ENCODE assay signal across 19 cellular contexts in the genomic region with DNA sequence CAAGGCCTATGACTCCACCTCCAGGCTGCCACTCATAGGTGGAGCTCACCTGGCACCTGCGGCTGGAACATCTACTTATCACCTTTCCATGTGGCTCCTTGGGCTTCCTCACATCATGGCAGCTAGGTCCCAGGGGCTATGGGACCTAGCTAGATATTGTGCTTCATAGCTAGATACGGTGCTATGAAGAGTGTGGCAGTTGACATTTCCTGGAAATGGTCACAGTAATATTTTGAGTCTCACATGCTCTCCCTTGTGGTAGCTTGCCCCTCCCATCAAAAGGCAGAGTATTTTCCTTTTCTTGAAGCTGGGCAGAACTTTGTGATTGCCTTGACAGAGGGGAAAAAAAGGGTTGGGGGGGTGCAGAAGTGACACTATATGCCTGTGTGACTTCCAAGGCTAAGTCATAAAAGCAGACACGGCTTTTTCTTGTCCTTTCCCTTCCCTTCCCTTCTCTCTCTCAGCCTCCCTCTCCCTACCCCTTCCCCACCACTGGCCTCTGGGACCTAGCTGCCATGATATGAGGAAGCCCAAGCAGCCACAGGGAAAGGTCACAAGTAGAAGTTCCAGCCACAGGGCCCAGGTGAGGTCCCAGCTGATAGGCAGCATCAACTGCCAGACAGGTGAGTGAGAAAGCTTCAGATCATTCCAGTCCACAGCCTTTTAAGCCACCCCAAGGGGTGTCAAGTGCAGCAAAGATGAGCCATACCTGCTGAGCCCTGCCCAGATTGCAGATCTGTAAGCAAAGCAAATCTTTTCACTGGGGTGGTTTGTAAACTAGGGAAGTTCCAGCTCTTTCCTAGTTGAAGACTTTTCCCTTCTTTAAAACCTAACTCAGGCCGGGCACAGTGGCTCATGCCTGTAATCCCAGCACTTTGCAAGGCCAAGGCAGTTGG. TPM values are rescaled to one million over a fixed set of nuclear protein-coding genes. Genes with fewer than 3 reads are reported as not detected.
DNase-seq lines count a peak whose midpoint lies in the region; ATAC-seq and TF ChIP-seq lines count a peak whose summit lies in the region.
"Had no signal": no experiment of that assay in that cellular context is flagged by ENCODE, and none has a peak within 500 bp of the region (broad histone marks: within the 10 kb centered on the region; RNA-seq: fewer than 3 reads in every experiment).

No MANE protein-coding gene starts in this region.

- H3K27ac ChIP-seq in left ventricle myocardium inferior (replicated peaks) (peak overlapping the region; percentile 72), mesodermal cell (ENCODE audit: low read depth, low read length, severe bottlenecking) (peak overlapping the region; percentile 82), tibial artery (peak overlapping the region; percentile 20 to 63)
- H3K27ac ChIP-seq: neural progenitor cell, psoas muscle, suprapubic skin had no signal

- H3K4me1 ChIP-seq in left ventricle myocardium inferior = peaks cover 12% of the 10 kb centered on the region
- H3K4me1 ChIP-seq in mesodermal cell (ENCODE audit: control insufficient read depth, insufficient read depth, low read length, poor library complexity, severe bottlenecking) = no peaks in the 10 kb centered on the region
- H3K4me1 ChIP-seq in tibial artery = peaks cover 0 to 10% (median 6%) of the 10 kb centered on the region in 4 donors
- H3K4me1 ChIP-seq in HAP-1 = no peaks in the 10 kb centered on the region
- H3K4me1 ChIP-seq: neural progenitor cell, psoas muscle, suprapubic skin had no signal

- TF ChIP-seq CTCF in left ventricle myocardium inferior (IDR thresholded peaks at IDR 0.05; ENCODE audit: borderline replicate concordance) (no peak), chondrocyte (IDR thresholded peaks at IDR 0.05) (no peak), tibial artery (IDR thresholded peaks at IDR 0.05) (no peak)

- in situ Hi-C loops in HAP-1 (cut with MboI; ENCODE audit: low sequenced_read_pairs) = no loop called here

- peaks cover 8% of the 10 kb centered on the region for H3K9me3 Mint-ChIP-seq in chondrocyte (ENCODE audit: low read depth)
- H3K9me3 Mint-ChIP-seq in natural killer cell treated with Interleukin-12 subunit alpha and Interleukin-12 subunit beta and Interleukin-15 and Interleukin-18, amount 100 ng/mL, for 72 hours = peaks cover 3% of the 10 kb centered on the region

- intact Hi-C loops in left ventricle myocardium inferior (cut with micrococcal nuclease) (no loop called here), cardiac septum (cut with DNase I) (loop anchor here (10.0 kb wide), 1 partner anchor 195 kb away; no protein-coding TSS in a partner anchor), tibial artery (cut with DNase I; ENCODE audit: low total_unique reads) (loop anchor here (5.0 to 10.0 kb wide), 2 partner anchors 55 to 202 kb away; a partner anchor contains a TSS)

- peaks cover 21% of the 10 kb centered on the region for H3K9me3 ChIP-seq in left ventricle myocardium inferior (replicated peaks)
- H3K9me3 ChIP-seq in mesodermal cell (ENCODE audit: control insufficient read depth, low read length) = peaks cover 13% of the 10 kb centered on the region
- H3K9me3 ChIP-seq in tibial artery = peaks cover 0 to 13% (median 10%) of the 10 kb centered on the region in 3 donors
- H3K9me3 ChIP-seq in HAP-1 = no peaks in the 10 kb centered on the region

- peaks cover 14% of the 10 kb centered on the region for H3K4me1 Mint-ChIP-seq in chondrocyte (ENCODE audit: low read depth)
- peaks cover 11 to 15% of the 10 kb centered on the region in 2 donors for H3K4me1 Mint-ChIP-seq in natural killer cell treated with Interleukin-12 subunit alpha and Interleukin-12 subunit beta and Interleukin-15 and Interleukin-18, amount 100 ng/mL, for 72 hours (ENCODE audit: low read depth in 2 of 2)
- H3K4me1 Mint-ChIP-seq: neural progenitor cell had no signal

- H3K27me3 ChIP-seq in left ventricle myocardium inferior (ENCODE audit: low read depth) (no peaks in the 10 kb centered on the region), tibial artery (no peaks in the 10 kb centered on the region), HAP-1 (ENCODE audit: low read depth) (peaks cover 10% of the 10 kb centered on the region)
- H3K27me3 ChIP-seq: SJCRH30, suprapubic skin had no signal

- H3K27me3 Mint-ChIP-seq in chondrocyte (ENCODE audit: low read depth) = no peaks in the 10 kb centered on the region
- H3K27me3 Mint-ChIP-seq in natural killer cell treated with Interleukin-12 subunit alpha and Interleukin-12 subunit beta and Interleukin-15 and Interleukin-18, amount 100 ng/mL, for 72 hours = peaks cover 14 to 17% of the 10 kb centered on the region in 2 donors

- no peak for ATAC-seq in natural killer cell treated with Interleukin-12 subunit alpha and Interleukin-12 subunit beta and Interleukin-15 and Interleukin-18, amount 100 ng/mL, for 72 hours
- ATAC-seq: K562 had no signal

- H3K4me3 Mint-ChIP-seq in chondrocyte (ENCODE audit: unreplicated experiment) = no peak overlapping the region
- H3K4me3 Mint-ChIP-seq in natural killer cell treated with Interleukin-12 subunit alpha and Interleukin-12 subunit beta and Interleukin-15 and Interleukin-18, amount 100 ng/mL, for 72 hours = no peak overlapping the region
- H3K4me3 Mint-ChIP-seq: neural progenitor cell had no signal

- peak overlapping the region; percentile 99 for H3K27ac Mint-ChIP-seq in chondrocyte (ENCODE audit: unreplicated experiment)
- H3K27ac Mint-ChIP-seq in natural killer cell treated with Interleukin-12 subunit alpha and Interleukin-12 subunit beta and Interleukin-15 and Interleukin-18, amount 100 ng/mL, for 72 hours = no peak overlapping the region
- H3K27ac Mint-ChIP-seq: neural progenitor cell had no signal

- H3K4me3 ChIP-seq in left ventricle myocardium inferior (no peak overlapping the region), mesodermal cell (ENCODE audit: extremely low read depth, insufficient read depth, low read length, poor library complexity, severe bottlenecking) (no peak overlapping the region), tibial artery (no peak overlapping the region), HAP-1 (no peak overlapping the region)
- H3K4me3 ChIP-seq: K562, neural progenitor cell, psoas muscle, SJCRH30, suprapubic skin had no signal

- no peak for DNase-seq in left ventricle myocardium inferior
- no peak for DNase-seq in cardiac septum (ENCODE audit: low spot score)
- DNase-seq in chondrocyte (ENCODE audit: low spot score) = no peak
- DNase-seq in tibial artery = no peak
- no peak for DNase-seq in natural killer cell treated with Interleukin-12 subunit alpha and Interleukin-12 subunit beta and Interleukin-15 and Interleukin-18, amount 100 ng/mL, for 72 hours (ENCODE audit: low spot score)
- DNase-seq in HAP-1 (ENCODE audit: low spot score in 2 of 2) = no peak
- DNase-seq in HuH-7.5 (ENCODE audit: low spot score) = no peak
- DNase-seq: activated CD4-positive, alpha-beta T cell treated with anti-CD3 and anti-CD28 coated beads for 4 hours; activated CD8-positive, alpha-beta memory T cell treated with anti-CD3 and anti-CD28 coated beads, Interleukin-2, amount 50 U/mL, for 4 hours; C1 segment of cervical spinal cord; NCI-H69; psoas muscle had no signal

- no peaks in the 10 kb centered on the region for H3K36me3 ChIP-seq in left ventricle myocardium inferior
- H3K36me3 ChIP-seq in mesodermal cell (ENCODE audit: control insufficient read depth, insufficient read depth, low read length) = no peaks in the 10 kb centered on the region
- H3K36me3 ChIP-seq in tibial artery = no peaks in the 10 kb centered on the region
- H3K36me3 ChIP-seq in HAP-1 (replicated peaks) = no peaks in the 10 kb centered on the region
- H3K36me3 ChIP-seq: neural progenitor cell, SJCRH30, suprapubic skin had no signal

- H3K36me3 Mint-ChIP-seq in chondrocyte (ENCODE audit: low read depth) = no peaks in the 10 kb centered on the region
- H3K36me3 Mint-ChIP-seq in natural killer cell treated with Interleukin-12 subunit alpha and Interleukin-12 subunit beta and Interleukin-15 and Interleukin-18, amount 100 ng/mL, for 72 hours = no peaks in the 10 kb centered on the region
- H3K36me3 Mint-ChIP-seq: neural progenitor cell had no signal

- WGBS in mesodermal cell (ENCODE audit: insufficient coverage in 2 of 2), 2 experiments = 60 to 89% methylated on average over 2 to 4 of the region's 4 CpGs

RNA-seq across cellular contexts. Expression of a gene that starts 6.9 kb away (rescaled TPM):
- total RNA-seq in left ventricle myocardium inferior (87.7 TPM), cardiac septum (49.2 TPM), chondrocyte (78.3 to 113 TPM (median 88.1 TPM) in 3 replicates)
- polyA plus RNA-seq in mesodermal cell (2013, experiment 1 of 2) = 16.6 TPM
- polyA plus RNA-seq in mesodermal cell (2013, experiment 2 of 2) = 14.9 TPM
- total RNA-seq in natural killer cell treated with Interleukin-12 subunit alpha and Interleukin-12 subunit beta and Interleukin-15 and Interleukin-18, amount 100 ng/mL, for 72 hours = not detected
- total RNA-seq: mononuclear cell; T-helper 1 cell treated with Interleukin-12 subunit alpha and Interleukin-12 subunit beta and Interleukin-4 antibody, amounts not matched to agents 30 ng/mL and 1 ng/mL, for 36 hours had no signal
- polyA plus RNA-seq: K562 had no signal

RNA-seq across cellular contexts. Expression of a gene that starts 56.9 kb away (rescaled TPM):
- total RNA-seq in left ventricle myocardium inferior (70.8 TPM), cardiac septum (82.8 TPM), chondrocyte (62.5 to 90.6 TPM (median 62.6 TPM) in 3 replicates)
- polyA plus RNA-seq in mesodermal cell (2013, experiment 1 of 2) = 82.8 TPM
- 74.0 TPM for polyA plus RNA-seq in mesodermal cell (2013, experiment 2 of 2)
- total RNA-seq in natural killer cell treated with Interleukin-12 subunit alpha and Interleukin-12 subunit beta and Interleukin-15 and Interleukin-18, amount 100 ng/mL, for 72 hours = 100 to 1,000 TPM in 1 of 2 donors, 10 to 100 TPM in 1; 87.4 to 153 TPM

Comparison
In these comparisons a context has a peak if more than half of its experiments do, and no peak if none do; other contexts are left out.
1. RNA of a gene that starts 6.9 kb away (total RNA-seq): 78.3 to 113 TPM in chondrocyte, 87.7 TPM in left ventricle myocardium inferior (single experiment) and 49.2 TPM in cardiac septum (single experiment); not detected in natural killer cell treated with Interleukin-12 subunit alpha and Interleukin-12 subunit beta and Interleukin-15 and Interleukin-18, amount 100 ng/mL, for 72 hours; every median in the first group is over 10 times any median in the second.
2. Peak in every context shown above with its lines, with median percentiles within 50 percentile points of each other: H3K27ac ChIP-seq.